ENCODE assay signal across 3 cellular contexts in genomic region chr3:166265153-166265552, GRCh38.
TF ChIP-seq lines count a peak whose summit lies in the region.

No MANE protein-coding gene starts in this region.

TF ChIP-seq in SK-N-SH, 30 proteins besides CTCF, POLR2A, EP300 and RAD21 (continued from another document):
- TF ChIP-seq REST (IDR thresholded peaks at IDR 0.05; ENCODE audit: low read depth, low read length) (no peak), FOXM1 (IDR thresholded peaks at IDR 0.05; ENCODE audit: low read depth) (no peak), TEAD4 (IDR thresholded peaks at IDR 0.05; ENCODE audit: borderline replicate concordance, insufficient read depth) (no peak), GATA2 (CRISPR knock-in tag; IDR thresholded peaks at IDR 0.05) (no peak), USF2 (IDR thresholded peaks at IDR 0.05; ENCODE audit: borderline replicate concordance, low read depth, low read length) (no peak), JUND (IDR thresholded peaks at IDR 0.05) (no peak), RFX5 (IDR thresholded peaks at IDR 0.05; ENCODE audit: low read length) (no peak), MAX (IDR thresholded peaks at IDR 0.05; ENCODE audit: low read depth) (no peak), MXI1 (IDR thresholded peaks at IDR 0.05; ENCODE audit: low read depth, low read length) (no peak), GABPA (IDR thresholded peaks at IDR 0.05; ENCODE audit: low read depth) (no peak)

TF ChIP-seq in SK-N-SH treated with all-trans-retinoic acid at 6 μM for 48 hours, 23 proteins besides CTCF, POLR2A, EP300 and RAD21:
- TF ChIP-seq TSHZ2 (CRISPR knock-in tag; IDR thresholded peaks at IDR 0.05) = no peak
- TF ChIP-seq ZFP3 (CRISPR knock-in tag; IDR thresholded peaks at IDR 0.05) = no peak
- no peak for TF ChIP-seq ZC3H10 (CRISPR knock-in tag; IDR thresholded peaks at IDR 0.05)
- TF ChIP-seq TCF4 (CRISPR knock-in tag; IDR thresholded peaks at IDR 0.05; ENCODE audit: borderline replicate concordance) = no peak
- TF ChIP-seq CSDC2 (CRISPR knock-in tag; IDR thresholded peaks at IDR 0.05) = no peak
- no peak for TF ChIP-seq ESRRG (CRISPR knock-in tag; IDR thresholded peaks at IDR 0.05)
- no peak for TF ChIP-seq CSRNP3 (CRISPR knock-in tag; IDR thresholded peaks at IDR 0.05)
- no peak for TF ChIP-seq ARNTL (CRISPR knock-in tag; IDR thresholded peaks at IDR 0.05; ENCODE audit: borderline replicate concordance, low read depth)
- no peak for TF ChIP-seq GLIS3 (CRISPR knock-in tag; IDR thresholded peaks at IDR 0.05)
- TF ChIP-seq TOX (CRISPR knock-in tag; IDR thresholded peaks at IDR 0.05; ENCODE audit: borderline replicate concordance) = no peak
- no peak for TF ChIP-seq OSR1 (CRISPR knock-in tag; IDR thresholded peaks at IDR 0.05)
- no peak for TF ChIP-seq ZNF8 (CRISPR knock-in tag; IDR thresholded peaks at IDR 0.05)
- no peak for TF ChIP-seq SNAI2 (CRISPR knock-in tag; IDR thresholded peaks at IDR 0.05)

TF ChIP-seq in GM12878, 131 proteins besides CTCF, POLR2A, EP300 and RAD21:
- TF ChIP-seq NKRF (conservative IDR thresholded peaks at IDR 0.05) (no peak), ATF2 (IDR thresholded peaks at IDR 0.05; ENCODE audit: low read length) (no peak), ZNF207 (IDR thresholded peaks at IDR 0.05; ENCODE audit: borderline replicate concordance) (no peak), YBX1 (IDR thresholded peaks at IDR 0.05) (no peak), RELA (IDR thresholded peaks at IDR 0.05; ENCODE audit: borderline replicate concordance, partially characterized antibody) (no peak), NR2C2 (IDR thresholded peaks at IDR 0.05; ENCODE audit: borderline replicate concordance, control insufficient read depth, insufficient read length, low read depth) (no peak), SPI1 (IDR thresholded peaks at IDR 0.05; ENCODE audit: borderline replicate concordance, insufficient read depth, low read depth, low read length) (no peak), MEF2A (IDR thresholded peaks at IDR 0.05; ENCODE audit: insufficient read depth, low read depth, low read length) (no peak), NFIC (IDR thresholded peaks at IDR 0.05; ENCODE audit: low read depth, low read length) (no peak), BACH1 (IDR thresholded peaks at IDR 0.05; ENCODE audit: borderline replicate concordance) (no peak), NR2F1 (conservative IDR thresholded peaks at IDR 0.05) (no peak), SRF (IDR thresholded peaks at IDR 0.05; ENCODE audit: low read depth in 2 of 2, low read length in 2 of 2) (no peak), RBBP5 (conservative IDR thresholded peaks at IDR 0.05) (no peak), SREBF1 (IDR thresholded peaks at IDR 0.05; ENCODE audit: low read length) (no peak), EZH2 (IDR thresholded peaks at IDR 0.05; ENCODE audit: borderline replicate concordance, control insufficient read depth, low read depth, low read length) (no peak)
